ENCODE assay signal across 1 cellular context in the genomic region with DNA sequence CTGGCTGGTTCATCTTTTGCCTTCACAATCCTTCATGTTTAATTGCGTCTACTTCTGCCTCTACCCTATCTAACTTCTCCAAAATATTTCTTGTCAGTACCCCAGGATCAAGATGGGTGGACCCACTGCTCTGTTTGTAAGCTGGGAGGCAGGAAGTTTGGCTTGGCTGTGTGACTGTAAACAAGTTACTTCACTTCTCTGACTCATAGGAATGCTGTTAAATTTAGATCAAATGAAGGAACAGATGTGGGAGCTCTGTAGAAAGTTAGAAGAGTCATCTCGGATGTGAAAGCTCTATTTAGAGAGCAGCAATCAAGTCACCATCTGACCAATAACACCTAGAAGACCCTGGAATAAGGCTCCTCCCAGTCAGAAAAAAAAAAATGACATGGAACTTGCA.
TF ChIP-seq lines count a peak whose summit lies in the region.

No MANE protein-coding gene starts in this region.

TF ChIP-seq in A549, 52 proteins besides CTCF, POLR2A, EP300 and RAD21 (continued from another document):
- TF ChIP-seq JUN (IDR thresholded peaks at IDR 0.05) (peak in 1 of 2 experiments; percentile 68; a peak in 1 of 5 replicates), FOSB (CRISPR knock-in tag; IDR thresholded peaks at IDR 0.05) (no peak), HOXB5 (CRISPR knock-in tag; IDR thresholded peaks at IDR 0.05) (no peak), RFX5 (IDR thresholded peaks at IDR 0.05) (no peak), FOSL2 (IDR thresholded peaks at IDR 0.05) (0 out of 2 replicates have a peak, but pooled peaks have one; percentile 32), FOSL2 (CRISPR knock-in tag; IDR thresholded peaks at IDR 0.05) (peak; percentile 90), ESRRA (IDR thresholded peaks at IDR 0.05; ENCODE audit: borderline replicate concordance, low read length) (no peak), JUNB (IDR thresholded peaks at IDR 0.05) (peak; percentile 63), HEYL (CRISPR knock-in tag; IDR thresholded peaks at IDR 0.05) (no peak), ZFP36 (IDR thresholded peaks at IDR 0.05; ENCODE audit: borderline replicate concordance, partially characterized antibody) (no peak), CEBPB (IDR thresholded peaks at IDR 0.05) (peak; percentile 57 to 76), HOXB13 (CRISPR knock-in tag; IDR thresholded peaks at IDR 0.05; ENCODE audit: low read depth) (no peak), MYC (IDR thresholded peaks at IDR 0.05; ENCODE audit: borderline replicate concordance, low read length) (no peak), ZC3H11A (IDR thresholded peaks at IDR 0.05) (no peak)
- TF ChIP-seq, protein P1, sequence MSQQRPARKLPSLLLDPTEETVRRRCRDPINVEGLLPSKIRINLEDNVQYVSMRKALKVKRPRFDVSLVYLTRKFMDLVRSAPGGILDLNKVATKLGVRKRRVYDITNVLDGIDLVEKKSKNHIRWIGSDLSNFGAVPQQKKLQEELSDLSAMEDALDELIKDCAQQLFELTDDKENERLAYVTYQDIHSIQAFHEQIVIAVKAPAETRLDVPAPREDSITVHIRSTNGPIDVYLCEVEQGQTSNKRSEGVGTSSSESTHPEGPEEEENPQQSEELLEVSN (IDR thresholded peaks at IDR 0.05; ENCODE audit: borderline replicate concordance, low read depth), result no peak
- TF ChIP-seq, protein P2, sequence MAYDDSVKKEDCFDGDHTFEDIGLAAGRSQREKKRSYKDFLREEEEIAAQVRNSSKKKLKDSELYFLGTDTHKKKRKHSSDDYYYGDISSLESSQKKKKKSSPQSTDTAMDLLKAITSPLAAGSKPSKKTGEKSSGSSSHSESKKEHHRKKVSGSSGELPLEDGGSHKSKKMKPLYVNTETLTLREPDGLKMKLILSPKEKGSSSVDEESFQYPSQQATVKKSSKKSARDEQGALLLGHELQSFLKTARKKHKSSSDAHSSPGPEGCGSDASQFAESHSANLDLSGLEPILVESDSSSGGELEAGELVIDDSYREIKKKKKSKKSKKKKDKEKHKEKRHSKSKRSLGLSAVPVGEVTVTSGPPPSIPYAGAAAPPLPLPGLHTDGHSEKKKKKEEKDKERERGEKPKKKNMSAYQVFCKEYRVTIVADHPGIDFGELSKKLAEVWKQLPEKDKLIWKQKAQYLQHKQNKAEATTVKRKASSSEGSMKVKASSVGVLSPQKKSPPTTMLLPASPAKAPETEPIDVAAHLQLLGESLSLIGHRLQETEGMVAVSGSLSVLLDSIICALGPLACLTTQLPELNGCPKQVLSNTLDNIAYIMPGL (CRISPR knock-in tag; IDR thresholded peaks at IDR 0.05; ENCODE audit: borderline replicate concordance), result no peak
- TF ChIP-seq, protein P3, sequence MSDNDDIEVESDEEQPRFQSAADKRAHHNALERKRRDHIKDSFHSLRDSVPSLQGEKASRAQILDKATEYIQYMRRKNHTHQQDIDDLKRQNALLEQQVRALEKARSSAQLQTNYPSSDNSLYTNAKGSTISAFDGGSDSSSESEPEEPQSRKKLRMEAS (IDR thresholded peaks at IDR 0.05), result 0 out of 2 replicates have a peak, but pooled peaks have one; percentile 32
- TF ChIP-seq, protein P4, sequence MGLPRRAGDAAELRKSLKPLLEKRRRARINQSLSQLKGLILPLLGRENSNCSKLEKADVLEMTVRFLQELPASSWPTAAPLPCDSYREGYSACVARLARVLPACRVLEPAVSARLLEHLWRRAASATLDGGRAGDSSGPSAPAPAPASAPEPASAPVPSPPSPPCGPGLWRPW (IDR thresholded peaks at IDR 0.05), result peak; percentile 43; the same call in 1 of the 2 replicates
- TF ChIP-seq, protein P5, sequence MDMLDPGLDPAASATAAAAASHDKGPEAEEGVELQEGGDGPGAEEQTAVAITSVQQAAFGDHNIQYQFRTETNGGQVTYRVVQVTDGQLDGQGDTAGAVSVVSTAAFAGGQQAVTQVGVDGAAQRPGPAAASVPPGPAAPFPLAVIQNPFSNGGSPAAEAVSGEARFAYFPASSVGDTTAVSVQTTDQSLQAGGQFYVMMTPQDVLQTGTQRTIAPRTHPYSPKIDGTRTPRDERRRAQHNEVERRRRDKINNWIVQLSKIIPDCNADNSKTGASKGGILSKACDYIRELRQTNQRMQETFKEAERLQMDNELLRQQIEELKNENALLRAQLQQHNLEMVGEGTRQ (IDR thresholded peaks at IDR 0.05), result no peak
TF ChIP-seq in A549: peak in this region for 7.
